1 cellular context compared by ENCODE assay signal in the genomic region with DNA sequence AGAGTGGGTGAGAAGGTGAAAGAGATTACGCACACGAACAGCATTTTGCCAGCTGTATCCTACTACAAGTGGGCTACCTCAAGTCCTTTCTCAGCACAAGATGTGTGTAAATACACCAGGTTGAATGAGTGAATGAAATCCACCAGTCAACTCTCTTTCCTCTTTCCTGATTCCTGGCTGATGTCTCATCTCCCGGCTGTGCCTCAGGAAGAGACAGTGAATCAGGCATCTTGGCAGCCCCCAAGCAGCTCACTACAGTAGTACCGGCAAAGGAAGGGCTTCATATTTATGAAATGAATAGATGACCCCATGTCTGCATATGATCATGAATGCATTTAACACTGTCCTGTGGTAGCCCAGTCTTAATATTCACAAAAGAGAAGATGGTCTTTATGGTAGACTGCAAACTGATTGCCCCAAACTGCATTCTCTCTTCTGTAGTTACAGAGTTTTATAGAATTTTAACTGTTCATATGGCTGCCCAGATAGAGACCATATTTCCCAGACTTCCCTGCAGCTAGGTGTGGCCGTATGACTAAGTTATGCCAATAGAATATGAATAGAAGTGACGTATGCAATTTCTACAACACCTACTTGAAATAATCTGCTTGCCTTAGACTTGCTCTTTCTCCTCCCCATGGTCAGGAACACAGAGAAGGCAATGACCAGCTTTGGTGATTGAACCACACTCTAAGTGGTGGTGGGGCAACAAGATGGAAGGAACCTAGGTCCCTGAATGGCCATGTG.
A peak's percentile ranks its signal among the peaks of the same experiment; 100 is the strongest.
TF ChIP-seq lines count a peak whose summit lies in the region.

No MANE protein-coding gene starts in this region.

TF ChIP-seq in SK-N-SH, 30 proteins besides CTCF, POLR2A, EP300 and RAD21:
- no peak for TF ChIP-seq TEAD4 (IDR thresholded peaks at IDR 0.05; ENCODE audit: borderline replicate concordance, insufficient read depth)
- peak; percentile 87 for TF ChIP-seq NFIC (IDR thresholded peaks at IDR 0.05; ENCODE audit: borderline replicate concordance)
- TF ChIP-seq YY1 (IDR thresholded peaks at IDR 0.05; ENCODE audit: low read depth): peak; percentile 46; the same call in 1 of the 2 replicates
- no peak for TF ChIP-seq GABPA (IDR thresholded peaks at IDR 0.05; ENCODE audit: low read depth)
- TF ChIP-seq SMC3 (IDR thresholded peaks at IDR 0.05; ENCODE audit: low read depth, low read length): no peak
- TF ChIP-seq TCF12 (IDR thresholded peaks at IDR 0.05): peak; percentile 77
- TF ChIP-seq POLR2AphosphoS5 (IDR thresholded peaks at IDR 0.05; ENCODE audit: low read depth, low read length): peak; percentile 63; the same call in 1 of the 2 replicates
- peak; percentile 90 for TF ChIP-seq ELF1 (IDR thresholded peaks at IDR 0.05)
- TF ChIP-seq, protein P1, sequence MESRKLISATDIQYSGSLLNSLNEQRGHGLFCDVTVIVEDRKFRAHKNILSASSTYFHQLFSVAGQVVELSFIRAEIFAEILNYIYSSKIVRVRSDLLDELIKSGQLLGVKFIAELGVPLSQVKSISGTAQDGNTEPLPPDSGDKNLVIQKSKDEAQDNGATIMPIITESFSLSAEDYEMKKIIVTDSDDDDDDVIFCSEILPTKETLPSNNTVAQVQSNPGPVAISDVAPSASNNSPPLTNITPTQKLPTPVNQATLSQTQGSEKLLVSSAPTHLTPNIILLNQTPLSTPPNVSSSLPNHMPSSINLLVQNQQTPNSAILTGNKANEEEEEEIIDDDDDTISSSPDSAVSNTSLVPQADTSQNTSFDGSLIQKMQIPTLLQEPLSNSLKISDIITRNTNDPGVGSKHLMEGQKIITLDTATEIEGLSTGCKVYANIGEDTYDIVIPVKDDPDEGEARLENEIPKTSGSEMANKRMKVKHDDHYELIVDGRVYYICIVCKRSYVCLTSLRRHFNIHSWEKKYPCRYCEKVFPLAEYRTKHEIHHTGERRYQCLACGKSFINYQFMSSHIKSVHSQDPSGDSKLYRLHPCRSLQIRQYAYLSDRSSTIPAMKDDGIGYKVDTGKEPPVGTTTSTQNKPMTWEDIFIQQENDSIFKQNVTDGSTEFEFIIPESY (IDR thresholded peaks at IDR 0.05; ENCODE audit: borderline replicate concordance, low read depth): no peak
- TF ChIP-seq FOSL2 (IDR thresholded peaks at IDR 0.05; ENCODE audit: borderline replicate concordance, low read depth): peak; percentile 92
- TF ChIP-seq, protein P2, sequence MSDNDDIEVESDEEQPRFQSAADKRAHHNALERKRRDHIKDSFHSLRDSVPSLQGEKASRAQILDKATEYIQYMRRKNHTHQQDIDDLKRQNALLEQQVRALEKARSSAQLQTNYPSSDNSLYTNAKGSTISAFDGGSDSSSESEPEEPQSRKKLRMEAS (IDR thresholded peaks at IDR 0.05; ENCODE audit: low read depth): peak; percentile 62
- TF ChIP-seq, protein P3, sequence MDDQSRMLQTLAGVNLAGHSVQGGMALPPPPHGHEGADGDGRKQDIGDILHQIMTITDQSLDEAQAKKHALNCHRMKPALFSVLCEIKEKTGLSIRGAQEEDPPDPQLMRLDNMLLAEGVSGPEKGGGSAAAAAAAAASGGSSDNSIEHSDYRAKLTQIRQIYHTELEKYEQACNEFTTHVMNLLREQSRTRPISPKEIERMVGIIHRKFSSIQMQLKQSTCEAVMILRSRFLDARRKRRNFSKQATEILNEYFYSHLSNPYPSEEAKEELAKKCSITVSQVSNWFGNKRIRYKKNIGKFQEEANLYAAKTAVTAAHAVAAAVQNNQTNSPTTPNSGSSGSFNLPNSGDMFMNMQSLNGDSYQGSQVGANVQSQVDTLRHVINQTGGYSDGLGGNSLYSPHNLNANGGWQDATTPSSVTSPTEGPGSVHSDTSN (IDR thresholded peaks at IDR 0.05): peak; percentile 79
- no peak for TF ChIP-seq EZH2phosphoT487 (IDR thresholded peaks at IDR 0.05; ENCODE audit: borderline replicate concordance, low read depth)
- TF ChIP-seq, protein P4, sequence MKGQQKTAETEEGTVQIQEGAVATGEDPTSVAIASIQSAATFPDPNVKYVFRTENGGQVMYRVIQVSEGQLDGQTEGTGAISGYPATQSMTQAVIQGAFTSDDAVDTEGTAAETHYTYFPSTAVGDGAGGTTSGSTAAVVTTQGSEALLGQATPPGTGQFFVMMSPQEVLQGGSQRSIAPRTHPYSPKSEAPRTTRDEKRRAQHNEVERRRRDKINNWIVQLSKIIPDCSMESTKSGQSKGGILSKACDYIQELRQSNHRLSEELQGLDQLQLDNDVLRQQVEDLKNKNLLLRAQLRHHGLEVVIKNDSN (IDR thresholded peaks at IDR 0.05; ENCODE audit: borderline replicate concordance, low read depth): no peak
- TF ChIP-seq SIN3A (IDR thresholded peaks at IDR 0.05; ENCODE audit: borderline replicate concordance, low read depth, low read length): no peak
- TF ChIP-seq RXRA (IDR thresholded peaks at IDR 0.05; ENCODE audit: borderline replicate concordance, low read depth): peak; percentile 26; the same call in 1 of the 2 replicates
- peak; percentile 89 for TF ChIP-seq JUND (IDR thresholded peaks at IDR 0.05)
